Comparison of ENCODE assay signal across 28 cellular contexts in genomic region chr14:72646861-72647528, GRCh38.
A peak's percentile ranks its signal among the peaks of the same experiment; 100 is the strongest.
DNase-seq lines count a peak whose midpoint lies in the region; ATAC-seq, FAIRE-seq and TF ChIP-seq lines count a peak whose summit lies in the region.
"Had no signal": no experiment of that assay in that cellular context is flagged by ENCODE, and none has a peak within 500 bp of the region (broad histone marks: within the 10 kb centered on the region; RNA-seq: fewer than 3 reads in every experiment).

No MANE protein-coding gene starts in this region.

- no peak overlapping the region for H2AFZ ChIP-seq in SK-N-SH (ENCODE audit: low read depth)
- no peak overlapping the region for H2AFZ ChIP-seq in neural progenitor cell (replicated peaks)
- H2AFZ ChIP-seq: PC-9 had no signal

- H3K27me3 ChIP-seq in SK-N-SH (ENCODE audit: insufficient read depth) (no peaks in the 10 kb centered on the region), neural progenitor cell (no peaks in the 10 kb centered on the region)
- H3K27me3 ChIP-seq: BLaER1, neutrophil, SJCRH30, uterus had no signal

- TF ChIP-seq RAD21 in SK-N-SH (IDR thresholded peaks at IDR 0.05; ENCODE audit: low read length), result no peak

- H3K36me3 ChIP-seq in SK-N-SH (replicated peaks in 1 of 2; ENCODE audit: control insufficient read depth in 1 of 2, insufficient read depth in 2 of 2, low read length in 1 of 2) (no peaks in the 10 kb centered on the region), neural progenitor cell (no peaks in the 10 kb centered on the region)
- H3K36me3 ChIP-seq: BLaER1, esophagus squamous epithelium, lower lobe of right lung, neutrophil, SJCRH30, uterus had no signal

- no peaks in the 10 kb centered on the region for H3F3A ChIP-seq in SK-N-SH (replicated peaks; ENCODE audit: insufficient read depth)
- no peaks in the 10 kb centered on the region for H3F3A ChIP-seq in neural progenitor cell (ENCODE audit: low read depth)

- H3K4me3 Mint-ChIP-seq in neural progenitor cell, result no peak overlapping the region
- H3K4me3 Mint-ChIP-seq: central memory CD8-positive, alpha-beta T cell had no signal

- intact Hi-C loops in lower leg skin (cut with DNase I; ENCODE audit: low total_unique reads), result no loop called here

- no peak overlapping the region for H3K27ac Mint-ChIP-seq in neural progenitor cell

- H4K20me1 ChIP-seq in SK-N-SH (ENCODE audit: insufficient read depth) (no peaks in the 10 kb centered on the region), neural progenitor cell (ENCODE audit: low read depth) (no peaks in the 10 kb centered on the region)
- H4K20me1 ChIP-seq: BLaER1 had no signal

- H3K9ac ChIP-seq in SK-N-SH (no peak overlapping the region), neural progenitor cell (no peak overlapping the region)
- H3K9ac ChIP-seq: BLaER1 had no signal

- ATAC-seq in SK-N-SH treated with all-trans-retinoic acid at 6 μM for 48 hours, result no peak
- no peak for ATAC-seq in GM19324 (IDR thresholded peaks at IDR 0.05; ENCODE audit: low FRiP score, unreplicated experiment)
- ATAC-seq: lower lobe of right lung had no signal

- H3K9me3 Mint-ChIP-seq in neural progenitor cell, result no peaks in the 10 kb centered on the region
- H3K9me3 Mint-ChIP-seq: central memory CD8-positive, alpha-beta T cell had no signal

- peak in 1 of 2 experiments; percentile 33; a peak in 1 of 4 replicates for TF ChIP-seq EP300 in SK-N-SH (IDR thresholded peaks at IDR 0.05; ENCODE audit: borderline replicate concordance in 1 of 2, low read depth in 1 of 2, low read length in 1 of 2)

- TF ChIP-seq POLR2A in lower leg skin (IDR thresholded peaks at IDR 0.05), result no peak

- TF ChIP-seq CTCF in SK-N-SH (IDR thresholded peaks at IDR 0.05) (no peak), lower leg skin (IDR thresholded peaks at IDR 0.05) (no peak), neural progenitor cell (IDR thresholded peaks at IDR 0.05) (no peak)

- H3K4me1 ChIP-seq in SK-N-SH (ENCODE audit: control insufficient read depth in 1 of 2, insufficient read depth in 2 of 2, low read depth in 1 of 2, low read length in 1 of 2) (peaks cover 26 to 33% of the 10 kb centered on the region in 2 experiments), neural progenitor cell (no peaks in the 10 kb centered on the region)
- H3K4me1 ChIP-seq: BLaER1, lower lobe of right lung, uterus had no signal

- H3K36me3 Mint-ChIP-seq in neural progenitor cell, result no peaks in the 10 kb centered on the region

- H3K9me2 ChIP-seq in SK-N-SH, result no peaks in the 10 kb centered on the region

- CTCF ChIA-PET in SK-N-SH (lab: Yijun Ruan, JAX), result no interaction called here

- H3K9me3 ChIP-seq in SK-N-SH (no peaks in the 10 kb centered on the region), neural progenitor cell (ENCODE audit: low read depth) (no peaks in the 10 kb centered on the region)
- H3K9me3 ChIP-seq: BLaER1, esophagus squamous epithelium, lower lobe of right lung, neutrophil, SJCRH30, uterus had no signal

- H3K79me2 ChIP-seq in SK-N-SH (ENCODE audit: insufficient read depth), result no peaks in the 10 kb centered on the region
- H3K79me2 ChIP-seq in neural progenitor cell (ENCODE audit: low read depth), result no peaks in the 10 kb centered on the region

- H3K4me1 Mint-ChIP-seq in neural progenitor cell, result peaks cover 29% of the 10 kb centered on the region
- H3K4me1 Mint-ChIP-seq: central memory CD8-positive, alpha-beta T cell had no signal

- H3K27me3 Mint-ChIP-seq in neural progenitor cell (ENCODE audit: insufficient read depth, low read depth), result peaks cover 4% of the 10 kb centered on the region

- peak overlapping the region in 1 of 2 experiments; percentile 37; a peak in 1 of 4 replicates for H3K27ac ChIP-seq in SK-N-SH (ENCODE audit: low read depth in 2 of 2, low read length in 1 of 2)
- no peak overlapping the region for H3K27ac ChIP-seq in neural progenitor cell
- H3K27ac ChIP-seq: 22Rv1, BLaER1, esophagus squamous epithelium, lower lobe of right lung, neutrophil, PC-9, SJCRH30, uterus, VCaP had no signal

- peak overlapping the region; percentile 56 for H3K4me2 ChIP-seq in SK-N-SH
- no peak overlapping the region for H3K4me2 ChIP-seq in neural progenitor cell
- H3K4me2 ChIP-seq: BLaER1, PC-9 had no signal

- 64% methylated on average over 7 of the region's 7 CpGs for WGBS in SK-N-SH (ENCODE audit: low lambda C conversion rate)
- WGBS in lower leg skin, 2 donors, result 86 to 88% methylated on average over 7 of the region's 7 CpGs

- peak; percentile 77 for FAIRE-seq in urothelium cell line (lab: Jason Lieb, UNC)
- FAIRE-seq: keratinocyte had no signal

- DNase-seq in SK-N-SH, result no peak
- peak; percentile 44 for DNase-seq in brain pericyte (ENCODE audit: low read depth, low spot score)
- peak; percentile 80 for DNase-seq in fibroblast of the conjunctiva (ENCODE audit: low read depth)
- no peak for DNase-seq in urothelium cell line (ENCODE audit: low spot score)
- DNase-seq in lower leg skin (ENCODE audit: low spot score in 2 of 2), result no peak
- no peak for DNase-seq in neural progenitor cell (ENCODE audit: low spot score)
- DNase-seq: activated CD4-positive, alpha-beta T cell treated with anti-CD3 and anti-CD28 coated beads, Interleukin-2, amount 50 U/mL, for 4 hours; activated effector memory CD4-positive, alpha-beta T cell treated with Interleukin-2 at 50 U/mL for 16 hours; effector CD4-positive, alpha-beta T cell; esophagus squamous epithelium; GOT3; hippocampal formation; lower lobe of right lung; NCI-H187; NCI-H226; PC-9; SJCRH30; stimulated activated CD8-positive, alpha-beta memory T cell treated with anti-CD3 and anti-CD28 coated beads, Interleukin-4, amount 100 ng/mL, for 48 hours; T-helper 2 cell; uterus had no signal

- H3K4me3 ChIP-seq in SK-N-SH (ENCODE audit: low read depth in 2 of 2, low read length in 1 of 2), result no peak overlapping the region
- H3K4me3 ChIP-seq in lower leg skin (ENCODE audit: low read depth, poor library complexity, severe bottlenecking), result no peak overlapping the region
- no peak overlapping the region for H3K4me3 ChIP-seq in neural progenitor cell
- H3K4me3 ChIP-seq: BLaER1, esophagus squamous epithelium, lower lobe of right lung, PC-9, SJCRH30, uterus had no signal

- POLR2A ChIA-PET in SK-N-SH (lab: Yijun Ruan, JAX), result no interaction called here

TF ChIP-seq in SK-N-SH, 30 proteins besides CTCF, POLR2A, EP300 and RAD21:
- TF ChIP-seq MAX (IDR thresholded peaks at IDR 0.05; ENCODE audit: low read depth) (0 out of 2 replicates have a peak, but pooled peaks have one; percentile 20), GABPA (IDR thresholded peaks at IDR 0.05; ENCODE audit: low read depth) (no peak), PBX3 (IDR thresholded peaks at IDR 0.05) (peak; percentile 42), NRF1 (IDR thresholded peaks at IDR 0.05; ENCODE audit: low read depth, low read length) (no peak), NFIC (IDR thresholded peaks at IDR 0.05; ENCODE audit: borderline replicate concordance) (peak; percentile 36; the same call in 1 of the 2 replicates), TCF12 (IDR thresholded peaks at IDR 0.05) (peak; percentile 18; the same call in 1 of the 2 replicates), RXRA (IDR thresholded peaks at IDR 0.05; ENCODE audit: borderline replicate concordance, low read depth) (no peak)

TF ChIP-seq in SK-N-SH treated with all-trans-retinoic acid at 6 μM for 48 hours, 23 proteins besides CTCF, POLR2A, EP300 and RAD21 (continues in another document):
- TF ChIP-seq PATZ1 (CRISPR knock-in tag; IDR thresholded peaks at IDR 0.05; ENCODE audit: borderline replicate concordance) (no peak), ZFP30 (CRISPR knock-in tag; IDR thresholded peaks at IDR 0.05) (no peak), ARNTL (CRISPR knock-in tag; IDR thresholded peaks at IDR 0.05; ENCODE audit: borderline replicate concordance, low read depth) (no peak), ISL1 (CRISPR knock-in tag; IDR thresholded peaks at IDR 0.05) (no peak), OSR1 (CRISPR knock-in tag; IDR thresholded peaks at IDR 0.05) (no peak), PPARA (CRISPR knock-in tag; IDR thresholded peaks at IDR 0.05; ENCODE audit: borderline replicate concordance) (no peak), ZC3H10 (CRISPR knock-in tag; IDR thresholded peaks at IDR 0.05) (no peak), ZNF8 (CRISPR knock-in tag; IDR thresholded peaks at IDR 0.05) (no peak), CREB5 (CRISPR knock-in tag; IDR thresholded peaks at IDR 0.05; ENCODE audit: low read depth) (no peak), ZFP3 (CRISPR knock-in tag; IDR thresholded peaks at IDR 0.05) (no peak), TCF4 (CRISPR knock-in tag; IDR thresholded peaks at IDR 0.05; ENCODE audit: borderline replicate concordance) (no peak)

Comparison
In these comparisons a context has a peak if more than half of its experiments do, and no peak if none do; other contexts are left out.
1. DNase-seq: peak in brain pericyte (single experiment) and fibroblast of the conjunctiva (single experiment); none in SK-N-SH (single experiment), urothelium cell line (single experiment), lower leg skin (0 of 2) and neural progenitor cell (single experiment).